In genomic region chr5:31556461-31556860, GRCh38 we compare ENCODE assay signal across 12 cellular contexts. TPM values are rescaled to one million over a fixed set of nuclear protein-coding genes. Genes with fewer than 3 reads are reported as not detected.
A peak's percentile ranks its signal among the peaks of the same experiment; 100 is the strongest.
DNase-seq lines count a peak whose midpoint lies in the region; ATAC-seq and TF ChIP-seq lines count a peak whose summit lies in the region.
"Had no signal": no experiment of that assay in that cellular context is flagged by ENCODE, and none has a peak within 500 bp of the region (broad histone marks: within the 10 kb centered on the region; RNA-seq: fewer than 3 reads in every experiment).

No MANE protein-coding gene starts in this region.

- no peak overlapping the region for H3K18ac ChIP-seq in IMR-90 (ENCODE audit: low read depth, low read length)

- peaks cover 16% of the 10 kb centered on the region for H3K36me3 ChIP-seq in IMR-90 (ENCODE audit: control insufficient read depth, insufficient read depth, low read length)

- no peak overlapping the region for H3K9ac ChIP-seq in IMR-90 (ENCODE audit: low read depth, low read length)

- no peak overlapping the region for H4K8ac ChIP-seq in IMR-90 (ENCODE audit: low read depth in 2 of 2, low read length in 2 of 2)

- no CpG with 5 or more reads among the region's 3 CpGs for WGBS in IMR-90 (ENCODE audit: extremely low coverage in 2 of 2, insufficient read length in 1 of 2), 2 experiments

- no peaks in the 10 kb centered on the region for H3K4me1 Mint-ChIP-seq in progenitor cell of endocrine pancreas (ENCODE audit: low read depth)
- H3K4me1 Mint-ChIP-seq: CD14-positive monocyte; CD8-positive, alpha-beta memory T cell had no signal

- H3K4me2 ChIP-seq in IMR-90 (ENCODE audit: low read depth, low read length) = no peak overlapping the region

- H3K27me3 Mint-ChIP-seq in progenitor cell of endocrine pancreas = no peaks in the 10 kb centered on the region
- H3K27me3 Mint-ChIP-seq: CD8-positive, alpha-beta memory T cell had no signal

- no peaks in the 10 kb centered on the region for H3K27me3 ChIP-seq in IMR-90 (ENCODE audit: control insufficient read depth, insufficient read depth, low read length)

- no peaks in the 10 kb centered on the region for H3K9me3 Mint-ChIP-seq in progenitor cell of endocrine pancreas (ENCODE audit: low read depth)
- H3K9me3 Mint-ChIP-seq: CD8-positive, alpha-beta memory T cell had no signal

- dilution Hi-C loops in IMR-90 (cut with HindIII; ENCODE audit: low sequenced_read_pairs, unreplicated experiment) = no loop called here

- H3K36me3 Mint-ChIP-seq in progenitor cell of endocrine pancreas (ENCODE audit: insufficient read depth) = peaks cover 27% of the 10 kb centered on the region

- ATAC-seq in IMR-90 (ENCODE audit: low read depth) (peak; percentile 77), GM21619 (IDR thresholded peaks at IDR 0.05; ENCODE audit: unreplicated experiment) (no peak)

- POLR2A ChIA-PET in IMR-90 (lab: Charles Lee; ENCODE audit: unreplicated experiment) = interaction anchor here (0.5 kb wide), 1 partner anchor 1285 kb away, joined by 4 read pairs; no protein-coding TSS in a partner anchor

- BruUV-seq in IMR-90 (replicated peaks; lab: Mats Ljungman, UMichigan) = no TSS peak

- CTCF ChIA-PET in IMR-90 (lab: Yijun Ruan, JAX) = no interaction called here

- H4K5ac ChIP-seq in IMR-90 (ENCODE audit: low read depth, low read length) = no peak overlapping the region

- H3K27ac Mint-ChIP-seq in progenitor cell of endocrine pancreas = no peak overlapping the region

- no peak overlapping the region for H3K4me3 ChIP-seq in IMR-90 (ENCODE audit: insufficient read depth, low read depth, low read length)

- peaks cover 3% of the 10 kb centered on the region; the same call in 1 of the 2 replicates for H4K20me1 ChIP-seq in IMR-90 (ENCODE audit: insufficient read depth, low read length)

- in situ Hi-C loops in IMR-90 (cut with MboI; ENCODE audit: low sequenced_read_pairs) = no loop called here

- no peak overlapping the region for H2AK5ac ChIP-seq in IMR-90 (ENCODE audit: low read depth, low read length)

- intact Hi-C loops in IMR-90 (cut with micrococcal nuclease) = no loop called here

- H4K91ac ChIP-seq in IMR-90 (ENCODE audit: insufficient read depth, low read depth, low read length) = no peak overlapping the region

- TF ChIP-seq RAD21 in IMR-90 (IDR thresholded peaks at IDR 0.05; ENCODE audit: low read length) = no peak

- H3K4me3 Mint-ChIP-seq in progenitor cell of endocrine pancreas (ENCODE audit: low read depth) = no peak overlapping the region
- H3K4me3 Mint-ChIP-seq: CD14-positive monocyte; CD8-positive, alpha-beta memory T cell had no signal

- TF ChIP-seq CTCF in IMR-90 (conservative IDR thresholded peaks at IDR 0.05; ENCODE audit: low read depth, low read length) = no peak
- no peak for TF ChIP-seq CTCF in progenitor cell of endocrine pancreas (IDR thresholded peaks at IDR 0.05; ENCODE audit: unreplicated experiment)

- H3K9me1 ChIP-seq in IMR-90 (ENCODE audit: insufficient read depth, low read length) = peaks cover 5% of the 10 kb centered on the region; the same call in 1 of the 2 replicates

- no peak overlapping the region for H3K23ac ChIP-seq in IMR-90 (ENCODE audit: low read depth, low read length)

- H3K27ac ChIP-seq in IMR-90 (ENCODE audit: insufficient read depth, low read length) = no peak overlapping the region

- DNase-seq in GM03348 (ENCODE audit: low spot score) = peak; percentile 19
- DNase-seq in IMR-90 = peak; percentile 75
- peak; percentile 18 for DNase-seq in fibroblast of gingiva (ENCODE audit: low read depth)
- DNase-seq in progenitor cell of endocrine pancreas (ENCODE audit: low spot score, unreplicated experiment) = no peak
- no peak for DNase-seq in activated CD4-positive, alpha-beta T cell treated with anti-CD3 and anti-CD28 coated beads, Interleukin-2, amount 50 U/mL, for 48 hours
- DNase-seq: Caco-2; CD8-positive, alpha-beta memory T cell; DND-41; GDM1; H7 had no signal

- no peak overlapping the region for H2AFZ ChIP-seq in IMR-90 (replicated peaks; ENCODE audit: low read length, poor library complexity)

- no peak overlapping the region for H3K56ac ChIP-seq in IMR-90 (ENCODE audit: extremely low read depth, insufficient read depth, low read length)

- peaks cover 4% of the 10 kb centered on the region; the same call in 1 of the 2 replicates for H3K4me1 ChIP-seq in IMR-90 (ENCODE audit: control insufficient read depth, insufficient read depth, low read length)
- H3K4me1 ChIP-seq: Caco-2 had no signal

- H2BK15ac ChIP-seq in IMR-90 (ENCODE audit: low read depth, low read length) = no peak overlapping the region

- peaks cover 0 to 5% of the 10 kb centered on the region in 2 experiments; a peak in 1 of 4 replicates for H3K79me1 ChIP-seq in IMR-90 (ENCODE audit: low read depth in 1 of 2, low read length in 2 of 2)

- no peak overlapping the region for H3K14ac ChIP-seq in IMR-90 (replicated peaks; ENCODE audit: low read depth, low read length)

- H2BK120ac ChIP-seq in IMR-90 (ENCODE audit: low read depth, low read length) = no peak overlapping the region

- no peak overlapping the region for H2AK9ac ChIP-seq in IMR-90 (replicated peaks; ENCODE audit: low read depth, low read length, poor library complexity)

- TF ChIP-seq POLR2A in IMR-90 (IDR thresholded peaks at IDR 0.05; ENCODE audit: low read depth, low read length) = no peak

- no peaks in the 10 kb centered on the region for H3K9me3 ChIP-seq in IMR-90 (ENCODE audit: control insufficient read depth, insufficient read depth, low read length)
- H3K9me3 ChIP-seq: Caco-2 had no signal

- H2BK5ac ChIP-seq in IMR-90 (ENCODE audit: low read depth, low read length, poor library complexity, severe bottlenecking) = no peak overlapping the region

- no peak overlapping the region for H3K4ac ChIP-seq in IMR-90 (ENCODE audit: low read depth, low read length)

- no peak overlapping the region for H2BK20ac ChIP-seq in IMR-90 (ENCODE audit: low read depth, low read length)

TF ChIP-seq in IMR-90, 13 proteins besides CTCF, POLR2A, EP300 and RAD21:
- no peak for TF ChIP-seq USF2 (IDR thresholded peaks at IDR 0.05; ENCODE audit: low read depth, low read length)
- TF ChIP-seq ELK1 (IDR thresholded peaks at IDR 0.05; ENCODE audit: borderline replicate concordance, low read depth, low read length) = no peak
- TF ChIP-seq MAFK (IDR thresholded peaks at IDR 0.05; ENCODE audit: low read depth, low read length) = no peak
- no peak for TF ChIP-seq FOS (IDR thresholded peaks at IDR 0.05; ENCODE audit: low read depth, low read length)
- no peak for TF ChIP-seq MXI1 (IDR thresholded peaks at IDR 0.05; ENCODE audit: borderline replicate concordance, low read depth, low read length)
- no peak for TF ChIP-seq RCOR1 (IDR thresholded peaks at IDR 0.05; ENCODE audit: insufficient replicate concordance, low read length)
- no peak for TF ChIP-seq CHD1 (IDR thresholded peaks at IDR 0.05; ENCODE audit: low read depth, low read length)
- TF ChIP-seq RFX5 (IDR thresholded peaks at IDR 0.05; ENCODE audit: low read depth, low read length) = no peak
- TF ChIP-seq CEBPB (IDR thresholded peaks at IDR 0.05; ENCODE audit: low read depth, low read length) = no peak
- TF ChIP-seq MAZ (IDR thresholded peaks at IDR 0.05; ENCODE audit: borderline replicate concordance, low read depth, low read length) = no peak
- no peak for TF ChIP-seq BHLHE40 (IDR thresholded peaks at IDR 0.05; ENCODE audit: low read depth, low read length)
- TF ChIP-seq NFE2L2 (IDR thresholded peaks at IDR 0.05; ENCODE audit: low read depth, low read length) = no peak
- TF ChIP-seq SMC3 (IDR thresholded peaks at IDR 0.05; ENCODE audit: low read depth, low read length) = no peak

RNA-seq across cellular contexts. Expression of gene C5orf22, which starts 24.4 kb away (rescaled TPM):
- total RNA-seq in IMR-90 (2012; rRNA removed) = 19.9 and 23.3 TPM in 2 replicates
- 8.6 and 11.2 TPM in 2 replicates for polyA plus RNA-seq in IMR-90 (2012; rRNA removed)
- polyA plus RNA-seq in IMR-90 (2012; cell fraction: cytosol; rRNA removed) = 2.2 and 2.6 TPM in 2 replicates
- 2.3 and 7.9 TPM in 2 replicates for polyA plus RNA-seq in IMR-90 (2012; cell fraction: nucleus; rRNA removed; ENCODE audit: low replicate concordance)
- total RNA-seq in progenitor cell of endocrine pancreas = 25.9 and 30.5 TPM in 2 replicates

RNA-seq across cellular contexts. Expression of gene DROSHA, which starts 24.6 kb away (rescaled TPM):
- total RNA-seq in IMR-90 (2012; rRNA removed) = 36.4 and 41.4 TPM in 2 replicates
- polyA plus RNA-seq in IMR-90 (2012; rRNA removed) = 36.5 and 39.6 TPM in 2 replicates
- 6.8 and 22.8 TPM in 2 replicates for polyA plus RNA-seq in IMR-90 (2012; cell fraction: cytosol; rRNA removed)
- polyA plus RNA-seq in IMR-90 (2012; cell fraction: nucleus; rRNA removed; ENCODE audit: low replicate concordance) = 24.8 and 75.9 TPM in 2 replicates
- total RNA-seq in progenitor cell of endocrine pancreas = 100 TPM in 2 replicates

Comparison
In these comparisons a context has a peak if more than half of its experiments do, and no peak if none do; other contexts are left out.
1. DNase-seq: peak in GM03348 (single experiment), IMR-90 (single experiment) and fibroblast of gingiva (single experiment); none in progenitor cell of endocrine pancreas (single experiment) and activated CD4-positive, alpha-beta T cell treated with anti-CD3 and anti-CD28 coated beads, Interleukin-2, amount 50 U/mL, for 48 hours (0 of 2).